1 cellular context compared by ENCODE assay signal in the genomic region with DNA sequence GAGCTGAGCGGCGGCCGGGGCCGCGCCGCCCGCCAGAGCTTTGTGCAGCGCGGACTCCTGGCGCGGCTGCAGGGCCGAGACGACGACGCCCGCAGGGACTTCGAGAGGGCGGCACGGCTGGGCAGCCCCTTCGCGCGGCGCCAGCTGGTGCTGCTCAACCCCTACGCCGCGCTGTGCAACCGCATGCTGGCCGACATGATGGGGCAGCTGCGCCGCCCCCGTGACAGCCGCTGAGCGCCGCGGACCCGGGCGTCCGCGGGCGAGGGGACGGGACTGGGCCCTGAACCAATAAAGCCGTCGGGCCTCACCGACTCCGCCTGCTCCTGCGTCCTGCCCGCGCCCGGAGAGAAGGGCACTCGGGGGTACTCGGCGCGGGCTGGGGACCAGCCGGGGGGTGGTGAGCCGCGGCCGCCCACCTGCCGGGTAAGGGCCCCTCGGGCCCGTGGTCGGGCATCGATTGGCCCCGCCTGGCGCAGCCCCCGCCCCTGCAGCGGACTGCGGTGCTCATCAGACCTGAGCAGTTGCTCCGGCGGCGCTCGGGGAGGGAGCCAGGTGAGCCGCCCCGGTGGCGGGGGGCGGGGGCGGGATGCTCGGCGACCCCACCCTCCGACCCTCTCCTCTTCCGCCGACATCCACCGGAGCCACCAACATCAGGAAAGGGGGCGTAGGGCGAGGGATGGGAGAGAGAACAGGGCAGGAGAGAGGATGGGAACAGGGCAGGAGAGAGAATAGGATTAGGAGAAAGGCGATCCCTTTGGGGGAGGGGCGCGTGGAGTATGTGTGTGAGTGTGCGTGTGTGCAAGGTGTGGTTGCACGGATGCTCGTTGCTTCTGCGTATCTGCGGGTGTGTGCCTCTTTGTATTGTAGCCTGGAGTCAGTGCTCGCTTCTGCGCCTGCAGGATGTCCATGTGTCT.
TF ChIP-seq lines count a peak whose summit lies in the region.

A gene (plus strand): TSS at position 510 of the 914 bp plus-strand sequence. CDS start 610 bp downstream, outside the sequence.

TF ChIP-seq in HCT116, 20 proteins besides CTCF, POLR2A, EP300 and RAD21 (continued from another document):
- TF ChIP-seq, protein P1, sequence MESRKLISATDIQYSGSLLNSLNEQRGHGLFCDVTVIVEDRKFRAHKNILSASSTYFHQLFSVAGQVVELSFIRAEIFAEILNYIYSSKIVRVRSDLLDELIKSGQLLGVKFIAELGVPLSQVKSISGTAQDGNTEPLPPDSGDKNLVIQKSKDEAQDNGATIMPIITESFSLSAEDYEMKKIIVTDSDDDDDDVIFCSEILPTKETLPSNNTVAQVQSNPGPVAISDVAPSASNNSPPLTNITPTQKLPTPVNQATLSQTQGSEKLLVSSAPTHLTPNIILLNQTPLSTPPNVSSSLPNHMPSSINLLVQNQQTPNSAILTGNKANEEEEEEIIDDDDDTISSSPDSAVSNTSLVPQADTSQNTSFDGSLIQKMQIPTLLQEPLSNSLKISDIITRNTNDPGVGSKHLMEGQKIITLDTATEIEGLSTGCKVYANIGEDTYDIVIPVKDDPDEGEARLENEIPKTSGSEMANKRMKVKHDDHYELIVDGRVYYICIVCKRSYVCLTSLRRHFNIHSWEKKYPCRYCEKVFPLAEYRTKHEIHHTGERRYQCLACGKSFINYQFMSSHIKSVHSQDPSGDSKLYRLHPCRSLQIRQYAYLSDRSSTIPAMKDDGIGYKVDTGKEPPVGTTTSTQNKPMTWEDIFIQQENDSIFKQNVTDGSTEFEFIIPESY (IDR thresholded peaks at IDR 0.05; ENCODE audit: extremely low read depth, insufficient replicate concordance, low read length): peak; percentile 67
- TF ChIP-seq ZFX (IDR thresholded peaks at IDR 0.05) (peak; percentile 94), ZNF274 (IDR thresholded peaks at IDR 0.05; ENCODE audit: low read depth, low read length) (no peak)
